In the genomic region with DNA sequence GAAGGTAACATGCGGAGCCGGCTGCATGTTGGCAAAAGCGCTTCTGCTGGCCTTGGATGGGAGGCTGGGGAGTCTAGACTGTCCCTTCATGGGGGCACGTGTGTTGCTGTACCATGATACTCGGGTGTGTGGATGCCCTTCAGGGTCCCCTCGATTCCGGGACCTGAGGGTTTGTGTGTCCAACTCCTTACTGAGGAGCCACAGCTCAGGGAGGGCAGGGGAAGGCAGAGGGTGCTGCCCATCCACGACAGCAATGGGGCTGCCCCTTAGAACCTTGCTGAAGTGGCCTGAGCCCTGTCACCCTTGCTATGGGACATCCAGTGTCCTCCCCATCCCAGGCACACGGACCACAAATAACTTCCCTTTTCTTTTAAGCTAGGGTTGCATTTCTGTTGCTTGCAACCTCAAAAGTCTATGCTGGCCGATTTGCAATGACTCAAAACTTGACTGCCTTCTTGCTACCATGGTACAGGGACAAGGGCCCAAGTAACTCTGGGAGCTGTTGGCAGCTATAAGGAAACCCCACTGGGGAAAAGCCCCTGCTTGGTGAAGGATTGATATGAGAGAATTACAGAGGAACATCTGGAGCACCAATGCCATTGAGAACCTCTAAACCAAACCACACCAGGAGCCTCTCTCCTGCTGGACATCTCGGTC, we compare ENCODE assay signal across 15 cellular contexts. TPM values are rescaled to one million over a fixed set of nuclear protein-coding genes. Genes with fewer than 3 reads are reported as not detected.
DNase-seq lines count a peak whose midpoint lies in the region; ATAC-seq and TF ChIP-seq lines count a peak whose summit lies in the region.
"Had no signal": no experiment of that assay in that cellular context is flagged by ENCODE, and none has a peak within 500 bp of the region (broad histone marks: within the 10 kb centered on the region; RNA-seq: fewer than 3 reads in every experiment).

No MANE protein-coding gene starts in this region.

- peaks cover 37% of the 10 kb centered on the region for H3K4me1 Mint-ChIP-seq in activated naive CD4-positive, alpha-beta T cell treated with anti-CD3 and anti-CD28 coated beads, Interleukin-2, amount 10 ng/mL, durations not matched to agents 7 days and 5 days
- H3K4me1 Mint-ChIP-seq in central memory CD8-positive, alpha-beta T cell = peaks cover 29% of the 10 kb centered on the region
- H3K4me1 Mint-ChIP-seq in stimulated activated naive CD8-positive, alpha-beta T cell treated with anti-CD3 and anti-CD28 coated beads, Interleukin-15, amount 100 ng/mL, for 72 hours = peaks cover 70% of the 10 kb centered on the region

- H3K4me3 Mint-ChIP-seq in activated naive CD4-positive, alpha-beta T cell treated with anti-CD3 and anti-CD28 coated beads, Interleukin-2, amount 10 ng/mL, durations not matched to agents 7 days and 5 days = no peak overlapping the region
- no peak overlapping the region for H3K4me3 Mint-ChIP-seq in central memory CD8-positive, alpha-beta T cell
- peak overlapping the region in 1 of 2 donors; percentile 71 for H3K4me3 Mint-ChIP-seq in stimulated activated naive CD8-positive, alpha-beta T cell treated with anti-CD3 and anti-CD28 coated beads, Interleukin-15, amount 100 ng/mL, for 72 hours

- ATAC-seq in central memory CD8-positive, alpha-beta T cell (replicated peaks; ENCODE audit: extremely low read depth, poor library complexity, severe bottlenecking) = no peak
- ATAC-seq in stimulated activated naive CD8-positive, alpha-beta T cell treated with anti-CD3 and anti-CD28 coated beads, Interleukin-15, amount 100 ng/mL, for 72 hours = no peak
- no peak for ATAC-seq in GM21447 (IDR thresholded peaks at IDR 0.05; ENCODE audit: unreplicated experiment)
- ATAC-seq: left ventricle myocardium superior had no signal

- in situ Hi-C loops in ACHN (cut with HindIII; ENCODE audit: low pct_ligation_motif_present, low pct_unique_long_range_greater_than_20kb, low sequenced_read_pairs) = no loop called here

- peak overlapping the region; percentile 47 to 71 (median 68) for H3K27ac ChIP-seq in Peyer's patch
- H3K27ac ChIP-seq: HL-60, suprapubic skin, WERI-Rb-1 had no signal

- no peaks in the 10 kb centered on the region for H3K36me3 ChIP-seq in Peyer's patch
- H3K36me3 ChIP-seq: suprapubic skin, WERI-Rb-1 had no signal

- H3K4me3 ChIP-seq in Peyer's patch = no peak overlapping the region
- H3K4me3 ChIP-seq: suprapubic skin had no signal

- H3K4me1 ChIP-seq in Peyer's patch = no peaks in the 10 kb centered on the region
- H3K4me1 ChIP-seq: suprapubic skin had no signal

- H3K27ac Mint-ChIP-seq in activated naive CD4-positive, alpha-beta T cell treated with anti-CD3 and anti-CD28 coated beads, Interleukin-2, amount 10 ng/mL, durations not matched to agents 7 days and 5 days = peak overlapping the region; percentile 93
- peak overlapping the region; percentile 80 for H3K27ac Mint-ChIP-seq in central memory CD8-positive, alpha-beta T cell (ENCODE audit: low read depth)
- H3K27ac Mint-ChIP-seq in stimulated activated naive CD8-positive, alpha-beta T cell treated with anti-CD3 and anti-CD28 coated beads, Interleukin-15, amount 100 ng/mL, for 72 hours = peak overlapping the region; percentile 96

- CTCF ChIA-PET in activated naive CD4-positive, alpha-beta T cell treated with anti-CD3 and anti-CD28 coated beads, Interleukin-2, amount 10 ng/mL, durations not matched to agents 7 days and 5 days (lab: Charles Lee) = no interaction called here

- H3K36me3 Mint-ChIP-seq in activated naive CD4-positive, alpha-beta T cell treated with anti-CD3 and anti-CD28 coated beads, Interleukin-2, amount 10 ng/mL, durations not matched to agents 7 days and 5 days = peaks cover 5% of the 10 kb centered on the region
- peaks cover 5% of the 10 kb centered on the region for H3K36me3 Mint-ChIP-seq in central memory CD8-positive, alpha-beta T cell (ENCODE audit: insufficient read depth)

- no peak for TF ChIP-seq CTCF in Peyer's patch (IDR thresholded peaks at IDR 0.05)

- no peaks in the 10 kb centered on the region for H3K9me3 ChIP-seq in Peyer's patch
- H3K9me3 ChIP-seq: suprapubic skin had no signal

- H3K27me3 ChIP-seq in Peyer's patch = no peaks in the 10 kb centered on the region
- H3K27me3 ChIP-seq: suprapubic skin had no signal

- TF ChIP-seq POLR2A in Peyer's patch (IDR thresholded peaks at IDR 0.05) = no peak

- no peak for DNase-seq in activated naive CD4-positive, alpha-beta T cell treated with anti-CD3 and anti-CD28 coated beads, Interleukin-2, amount 10 ng/mL, durations not matched to agents 7 days and 5 days
- DNase-seq in activated naive CD4-positive, alpha-beta T cell treated with anti-CD3 and anti-CD28 coated beads, Interleukin-2, amount 50 U/mL, for 16 hours = no peak
- peak; percentile 8 to 38 (median 25) for DNase-seq in Peyer's patch
- DNase-seq in central memory CD8-positive, alpha-beta T cell (ENCODE audit: low spot score in 2 of 2) = no peak
- DNase-seq in stimulated activated naive CD8-positive, alpha-beta T cell treated with anti-CD3 and anti-CD28 coated beads, Interleukin-15, amount 100 ng/mL, for 72 hours = no peak
- no peak for DNase-seq in ACHN
- no peak for DNase-seq in SK-N-DZ (ENCODE audit: low spot score)
- DNase-seq: anterior cingulate cortex, GOT3, left ventricle myocardium superior, NCI-H1092 treated with DMSO at 0.1 percent for 48 hours, WERI-Rb-1 had no signal

- no peaks in the 10 kb centered on the region for H3K27me3 Mint-ChIP-seq in activated naive CD4-positive, alpha-beta T cell treated with anti-CD3 and anti-CD28 coated beads, Interleukin-2, amount 10 ng/mL, durations not matched to agents 7 days and 5 days
- no peaks in the 10 kb centered on the region for H3K27me3 Mint-ChIP-seq in central memory CD8-positive, alpha-beta T cell
- H3K27me3 Mint-ChIP-seq in stimulated activated naive CD8-positive, alpha-beta T cell treated with anti-CD3 and anti-CD28 coated beads, Interleukin-15, amount 100 ng/mL, for 72 hours = no peaks in the 10 kb centered on the region

- H3K9me3 Mint-ChIP-seq in activated naive CD4-positive, alpha-beta T cell treated with anti-CD3 and anti-CD28 coated beads, Interleukin-2, amount 10 ng/mL, durations not matched to agents 7 days and 5 days = peaks cover 7% of the 10 kb centered on the region
- H3K9me3 Mint-ChIP-seq in central memory CD8-positive, alpha-beta T cell = peaks cover under 1% of the 10 kb centered on the region
- peaks cover 2 to 7% of the 10 kb centered on the region in 2 donors for H3K9me3 Mint-ChIP-seq in stimulated activated naive CD8-positive, alpha-beta T cell treated with anti-CD3 and anti-CD28 coated beads, Interleukin-15, amount 100 ng/mL, for 72 hours

RNA-seq across cellular contexts. Expression of gene RTL6, which starts 43.8 kb away (rescaled TPM):
- total RNA-seq in Peyer's patch = 10 to 100 TPM; 10.7 to 18.6 (median 16.4) TPM
- polyA plus RNA-seq in SK-N-DZ (2014; cell fraction: cytosol; rRNA removed) = 32.7 and 35.5 TPM in 2 replicates
- polyA plus RNA-seq in SK-N-DZ (2014; cell fraction: nucleus; rRNA removed) = 10.2 and 12.2 TPM in 2 replicates

Comparison
In these comparisons a context has a peak if more than half of its experiments do, and no peak if none do; other contexts are left out.
1. DNase-seq: peak in Peyer's patch (3 of 3); none in activated naive CD4-positive, alpha-beta T cell treated with anti-CD3 and anti-CD28 coated beads, Interleukin-2, amount 10 ng/mL, durations not matched to agents 7 days and 5 days (single experiment), activated naive CD4-positive, alpha-beta T cell treated with anti-CD3 and anti-CD28 coated beads, Interleukin-2, amount 50 U/mL, for 16 hours (single experiment), central memory CD8-positive, alpha-beta T cell (0 of 2), stimulated activated naive CD8-positive, alpha-beta T cell treated with anti-CD3 and anti-CD28 coated beads, Interleukin-15, amount 100 ng/mL, for 72 hours (0 of 2), ACHN (single experiment) and SK-N-DZ (single experiment).
2. Peak in every context shown above with its lines, with median percentiles within 50 percentile points of each other: H3K27ac Mint-ChIP-seq.